ENCODE assay signal across 7 cellular contexts in the genomic region with DNA sequence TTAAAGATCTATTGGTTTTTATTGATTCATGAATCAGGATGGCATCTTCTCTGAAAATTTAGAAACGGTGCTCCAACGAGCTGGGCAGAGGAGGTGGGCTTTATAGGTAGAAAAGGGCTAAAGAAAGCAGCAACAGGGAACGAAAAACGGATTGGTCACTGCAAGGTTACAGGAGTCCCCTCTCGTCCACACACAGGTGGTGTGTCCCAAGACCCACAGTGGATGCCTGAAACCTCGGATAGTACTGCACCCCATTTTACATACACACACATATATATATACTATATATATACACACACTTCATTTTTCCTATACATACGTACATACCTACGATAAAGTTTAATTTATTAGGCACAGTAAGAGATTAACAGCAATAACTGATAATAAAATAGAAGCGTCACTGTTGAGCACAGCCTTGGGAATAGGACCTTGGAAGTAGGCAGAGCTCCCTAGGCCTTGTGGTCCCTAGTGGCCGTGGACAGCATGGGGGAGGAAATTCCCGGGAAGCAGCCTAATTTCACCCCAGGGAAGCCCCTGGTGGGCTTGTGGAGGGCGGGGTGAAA.
DNase-seq lines count a peak whose midpoint lies in the region; ATAC-seq lines count a peak whose summit lies in the region.

No MANE protein-coding gene starts in this region.

- H3K4me1 Mint-ChIP-seq in activated naive CD8-positive, alpha-beta T cell (ENCODE audit: low read depth), result peaks cover 47% of the 10 kb centered on the region
- peaks cover 52% of the 10 kb centered on the region for H3K4me1 Mint-ChIP-seq in stimulated activated memory B cell treated with anti-CD40 and anti-IgM and Interleukin-4, amounts not matched to agents 10 μg/mL and 1 μg/mL and 100 μg/mL, for 72 hours

- H3K4me3 Mint-ChIP-seq in activated naive CD8-positive, alpha-beta T cell, result peak overlapping the region; percentile 75
- peak overlapping the region; percentile 83 for H3K4me3 Mint-ChIP-seq in stimulated activated memory B cell treated with anti-CD40 and anti-IgM and Interleukin-4, amounts not matched to agents 10 μg/mL and 1 μg/mL and 100 μg/mL, for 72 hours

- DNase-seq in NCI-H1417 (lab: John Stamatoyannopoulos, UW), result no peak

- peak overlapping the region; percentile 35 for H3K4me3 ChIP-seq in iPS-11a (ENCODE audit: low read depth, low read length)

- peak; percentile 3 for ATAC-seq in HG03457 (IDR thresholded peaks at IDR 0.05; ENCODE audit: unreplicated experiment)
- ATAC-seq in stimulated activated memory B cell treated with anti-CD40 and anti-IgM and Interleukin-4, amounts not matched to agents 10 μg/mL and 1 μg/mL and 100 μg/mL, for 72 hours, result no peak
- no peak for ATAC-seq in GM18517 (IDR thresholded peaks at IDR 0.05; ENCODE audit: unreplicated experiment)
- no peak for ATAC-seq in GM19455 (IDR thresholded peaks at IDR 0.05; ENCODE audit: unreplicated experiment)

- H3K27me3 Mint-ChIP-seq in activated naive CD8-positive, alpha-beta T cell, result no peaks in the 10 kb centered on the region
- no peaks in the 10 kb centered on the region for H3K27me3 Mint-ChIP-seq in stimulated activated memory B cell treated with anti-CD40 and anti-IgM and Interleukin-4, amounts not matched to agents 10 μg/mL and 1 μg/mL and 100 μg/mL, for 72 hours

- peak overlapping the region; percentile 83 for H3K27ac Mint-ChIP-seq in activated naive CD8-positive, alpha-beta T cell
- H3K27ac Mint-ChIP-seq in stimulated activated memory B cell treated with anti-CD40 and anti-IgM and Interleukin-4, amounts not matched to agents 10 μg/mL and 1 μg/mL and 100 μg/mL, for 72 hours, result peak overlapping the region; percentile 88

- peaks cover 2% of the 10 kb centered on the region for H3K36me3 Mint-ChIP-seq in activated naive CD8-positive, alpha-beta T cell
- H3K36me3 Mint-ChIP-seq in stimulated activated memory B cell treated with anti-CD40 and anti-IgM and Interleukin-4, amounts not matched to agents 10 μg/mL and 1 μg/mL and 100 μg/mL, for 72 hours, result peaks cover 19% of the 10 kb centered on the region

- peaks cover 8% of the 10 kb centered on the region for H3K9me3 Mint-ChIP-seq in activated naive CD8-positive, alpha-beta T cell (ENCODE audit: low read depth)
- H3K9me3 Mint-ChIP-seq in stimulated activated memory B cell treated with anti-CD40 and anti-IgM and Interleukin-4, amounts not matched to agents 10 μg/mL and 1 μg/mL and 100 μg/mL, for 72 hours, result peaks cover 2% of the 10 kb centered on the region
